20 cellular contexts compared by ENCODE assay signal in genomic region chr6:2962636-2963035, GRCh38. TPM values are rescaled to one million over a fixed set of nuclear protein-coding genes. Genes with fewer than 3 reads are reported as not detected.
DNase-seq lines count a peak whose midpoint lies in the region; ATAC-seq and TF ChIP-seq lines count a peak whose summit lies in the region.
"Had no signal": no experiment of that assay in that cellular context is flagged by ENCODE, and none has a peak within 500 bp of the region (broad histone marks: within the 10 kb centered on the region; RNA-seq: fewer than 3 reads in every experiment).

No MANE protein-coding gene starts in this region.

- H3K79me2 ChIP-seq in hepatocyte: peaks cover 77% of the 10 kb centered on the region

- H3K36me3 ChIP-seq in body of pancreas (replicated peaks in 1 of 2; ENCODE audit: insufficient read depth in 1 of 2, low read depth in 2 of 2) (no peaks in the 10 kb centered on the region), hepatocyte (replicated peaks; ENCODE audit: insufficient read depth, low read depth) (no peaks in the 10 kb centered on the region), prostate gland (no peaks in the 10 kb centered on the region), H7 (replicated peaks; ENCODE audit: control insufficient read depth, insufficient read depth, low read length) (no peaks in the 10 kb centered on the region)
- H3K36me3 ChIP-seq: vagina had no signal

- H3K9me2 ChIP-seq in hepatocyte (replicated peaks; ENCODE audit: insufficient read depth): no peaks in the 10 kb centered on the region

- peak overlapping the region; percentile 69 for H3K4me2 ChIP-seq in hepatocyte

- TF ChIP-seq POLR2A in body of pancreas (IDR thresholded peaks at IDR 0.05) (peak in 2 of 3 donors; percentile 1 to 33), prostate gland (IDR thresholded peaks at IDR 0.05) (no peak)

- H3K4me3 ChIP-seq in body of pancreas (no peak overlapping the region), hepatocyte (no peak overlapping the region), prostate gland (peak overlapping the region in 1 of 2 donors; percentile 34), H7 (ENCODE audit: insufficient read depth, low read depth, low read length) (no peak overlapping the region)
- H3K4me3 ChIP-seq: skin epidermis, vagina had no signal

- intact Hi-C loops in body of pancreas (cut with DNase I): no loop called here
- intact Hi-C loops in prostate gland (cut with DNase I): no loop called here

- H3K27ac ChIP-seq in 22Rv1: peak overlapping the region; percentile 91
- peak overlapping the region; percentile 81 to 90 (median 86) for H3K27ac ChIP-seq in body of pancreas
- peak overlapping the region; percentile 73 for H3K27ac ChIP-seq in hepatocyte
- peak overlapping the region; percentile 78 to 88 for H3K27ac ChIP-seq in prostate gland
- H3K27ac ChIP-seq: vagina had no signal

- peaks cover 68% of the 10 kb centered on the region for H3K4me1 ChIP-seq in body of pancreas
- peaks cover 29% of the 10 kb centered on the region for H3K4me1 ChIP-seq in hepatocyte (ENCODE audit: insufficient read depth)
- peaks cover 12% of the 10 kb centered on the region for H3K4me1 ChIP-seq in prostate gland (replicated peaks)

- TF ChIP-seq CTCF in 22Rv1 (IDR thresholded peaks at IDR 0.05) (no peak), body of pancreas (IDR thresholded peaks at IDR 0.05) (no peak), hepatocyte (IDR thresholded peaks at IDR 0.05; ENCODE audit: poor library complexity) (no peak), prostate gland (IDR thresholded peaks at IDR 0.05) (no peak)

- H3K27me3 ChIP-seq in body of pancreas (no peaks in the 10 kb centered on the region), hepatocyte (no peaks in the 10 kb centered on the region), prostate gland (replicated peaks; ENCODE audit: insufficient read depth) (no peaks in the 10 kb centered on the region), H7 (ENCODE audit: control insufficient read depth, insufficient read depth, low read length) (no peaks in the 10 kb centered on the region)
- H3K27me3 ChIP-seq: vagina had no signal

- no peaks in the 10 kb centered on the region for H4K20me1 ChIP-seq in hepatocyte (ENCODE audit: insufficient read depth, poor library complexity, severe bottlenecking)

- WGBS in body of pancreas, 2 donors: 17 to 18% methylated on average over 3 of the region's 3 CpGs
- 63% methylated on average over 3 of the region's 3 CpGs for WGBS in hepatocyte (ENCODE audit: low lambda C conversion rate, missing lambda C conversion rate)
- 48% methylated on average over 3 of the region's 3 CpGs for WGBS in prostate gland

- no peak overlapping the region for H2AFZ ChIP-seq in hepatocyte

- H3K9me3 ChIP-seq in body of pancreas: no peaks in the 10 kb centered on the region
- H3K9me3 ChIP-seq in hepatocyte (ENCODE audit: low read depth): no peaks in the 10 kb centered on the region
- no peaks in the 10 kb centered on the region for H3K9me3 ChIP-seq in prostate gland
- H3K9me3 ChIP-seq: vagina had no signal

- DNase-seq in body of pancreas (peak in 2 of 4 donors; percentile 41 to 76), hepatocyte (ENCODE audit: low spot score) (no peak), prostate gland (ENCODE audit: low spot score) (no peak), H7 (no peak)
- DNase-seq in stimulated activated CD8-positive, alpha-beta memory T cell treated with anti-CD3 and anti-CD28 coated beads, Interleukin-4, amount 100 ng/mL, for 48 hours: no peak
- DNase-seq: activated CD8-positive, alpha-beta memory T cell treated with anti-CD3 and anti-CD28 coated beads, Interleukin-2, amount 10 ng/mL, durations not matched to agents 7 days and 5 days; DMS 273 treated with DMSO at 0.1 percent for 48 hours; mesenchymal stem cell; NCI-H1105; NCI-H2107; NCI-H524 treated with DMSO at 0.1 percent for 48 hours; SHP77; stimulated activated CD4-positive, alpha-beta T cell treated with anti-CD3 and anti-CD28 coated beads, Interleukin-4, amount 100 ng/mL, for 1 hour; stimulated activated naive CD8-positive, alpha-beta T cell treated with anti-CD3 and anti-CD28 coated beads, Interleukin-15, amount 100 ng/mL, for 72 hours had no signal

- ATAC-seq in body of pancreas (peak; percentile 69), GM19035 (IDR thresholded peaks at IDR 0.05; ENCODE audit: unreplicated experiment) (no peak), HG03097 (IDR thresholded peaks at IDR 0.05; ENCODE audit: low FRiP score, unreplicated experiment) (no peak)
- ATAC-seq: activated CD8-positive, alpha-beta memory T cell treated with anti-CD3 and anti-CD28 coated beads, Interleukin-2, amount 10 ng/mL, durations not matched to agents 7 days and 5 days; HCT116; stimulated activated naive CD8-positive, alpha-beta T cell treated with anti-CD3 and anti-CD28 coated beads, Interleukin-15, amount 100 ng/mL, for 72 hours had no signal

RNA-seq across cellular contexts. Expression of gene SERPINB6, which starts 8.7 kb away (rescaled TPM):
- 100 to 1,000 TPM; 113 to 147 TPM for total RNA-seq in body of pancreas
- 77.7 and 87.9 TPM in 2 replicates for total RNA-seq in hepatocyte
- polyA plus RNA-seq in hepatocyte: 109 and 117 TPM in 2 replicates
- 100 to 1,000 TPM; 155 to 202 TPM for total RNA-seq in prostate gland
- total RNA-seq in H7 (2014; rRNA removed; shearing (Covaris generic)): 26.8 and 34.1 TPM in 2 replicates

RNA-seq across cellular contexts. Expression of gene NQO2, which starts 37.1 kb away (rescaled TPM):
- total RNA-seq in body of pancreas: 10 to 100 TPM in 1 of 2 donors, 1 to 10 TPM in 1; 7.3 to 17.1 TPM
- total RNA-seq in hepatocyte: 22.5 and 23.4 TPM in 2 replicates
- 28.6 and 38.5 TPM in 2 replicates for polyA plus RNA-seq in hepatocyte
- total RNA-seq in prostate gland: 10 to 100 TPM; 27.9 to 34.3 TPM
- 40.5 and 76.0 TPM in 2 replicates for total RNA-seq in H7 (2014; rRNA removed; shearing (Covaris generic))

RNA-seq across cellular contexts. Expression of gene SERPINB9, which starts 59.5 kb away (rescaled TPM):
- total RNA-seq in body of pancreas (1 to 10 TPM; 2.0 to 4.2 TPM), hepatocyte (37.2 and 51.1 TPM in 2 replicates), prostate gland (10 to 100 TPM in 1 of 2 donors, 1 to 10 TPM in 1; 3.3 to 50.3 TPM)
- polyA plus RNA-seq in hepatocyte: 60.5 and 70.0 TPM in 2 replicates
- total RNA-seq in H7 (2014; rRNA removed; shearing (Covaris generic)): 46.4 and 57.1 TPM in 2 replicates
